In genomic region chr11:1870326-1870696, GRCh38 we compare ENCODE assay signal across 1 cellular context.
TF ChIP-seq lines count a peak whose summit lies in the region.

No MANE protein-coding gene starts in this region.

TF ChIP-seq in HepG2, 621 proteins besides CTCF, POLR2A, EP300 and RAD21:
- TF ChIP-seq RERE (CRISPR knock-in tag; IDR thresholded peaks at IDR 0.05; ENCODE audit: low read depth): no peak
- TF ChIP-seq SOX6 (IDR thresholded peaks at IDR 0.05): no peak
- TF ChIP-seq SOX6 (CRISPR knock-in tag; IDR thresholded peaks at IDR 0.05): no peak
- TF ChIP-seq ZNF629 (CRISPR knock-in tag; conservative IDR thresholded peaks at IDR 0.05): no peak
- no peak for TF ChIP-seq HOXA3 (CRISPR knock-in tag; IDR thresholded peaks at IDR 0.05)
- TF ChIP-seq ZNF362 (CRISPR knock-in tag; IDR thresholded peaks at IDR 0.05; ENCODE audit: borderline replicate concordance): no peak
- no peak for TF ChIP-seq DMTF1 (CRISPR knock-in tag; IDR thresholded peaks at IDR 0.05)
- TF ChIP-seq SNAI1 (CRISPR knock-in tag; IDR thresholded peaks at IDR 0.05; ENCODE audit: borderline replicate concordance): no peak
- TF ChIP-seq DRAP1 (CRISPR knock-in tag; IDR thresholded peaks at IDR 0.05): no peak
- TF ChIP-seq NFYC (CRISPR knock-in tag; IDR thresholded peaks at IDR 0.05): no peak
- no peak for TF ChIP-seq ZNF235 (CRISPR knock-in tag; IDR thresholded peaks at IDR 0.05; ENCODE audit: borderline replicate concordance)
- TF ChIP-seq IRF9 (CRISPR knock-in tag; IDR thresholded peaks at IDR 0.05; ENCODE audit: borderline replicate concordance): no peak
- TF ChIP-seq ZNF317 (CRISPR knock-in tag; IDR thresholded peaks at IDR 0.05): no peak
- TF ChIP-seq LCORL (IDR thresholded peaks at IDR 0.05): no peak
- no peak for TF ChIP-seq LCORL (CRISPR knock-in tag; IDR thresholded peaks at IDR 0.05)
- TF ChIP-seq ZNF749 (CRISPR knock-in tag; IDR thresholded peaks at IDR 0.05; ENCODE audit: borderline replicate concordance): no peak
